Comparison of ENCODE assay signal across 1 cellular context in genomic region chr6:90369024-90369519, GRCh38.
TF ChIP-seq lines count a peak whose summit lies in the region.

No MANE protein-coding gene starts in this region.

TF ChIP-seq in HEK293, 187 proteins besides CTCF, POLR2A, EP300 and RAD21 (continued from another document):
- no peak for TF ChIP-seq ZNF148 (tag by site-specific recombination; IDR thresholded peaks at IDR 0.05; ENCODE audit: borderline replicate concordance)
